ENCODE assay signal across 10 cellular contexts in genomic region chr1:115838426-115838804, GRCh38. TPM values are rescaled to one million over a fixed set of nuclear protein-coding genes. Genes with fewer than 3 reads are reported as not detected.
A peak's percentile ranks its signal among the peaks of the same experiment; 100 is the strongest.
DNase-seq lines count a peak whose midpoint lies in the region; ATAC-seq and TF ChIP-seq lines count a peak whose summit lies in the region.
"Had no signal": no experiment of that assay in that cellular context is flagged by ENCODE, and none has a peak within 500 bp of the region (broad histone marks: within the 10 kb centered on the region; RNA-seq: fewer than 3 reads in every experiment).

No MANE protein-coding gene starts in this region.

- intact Hi-C loops in lower leg skin (cut with DNase I; ENCODE audit: low total_unique reads): no loop called here

- no peak for TF ChIP-seq CTCF in lower leg skin (IDR thresholded peaks at IDR 0.05)

- WGBS in lower leg skin, 2 donors: 1 to 2% methylated on average over 26 to 43 of the region's 43 CpGs

- peak; percentile 11 for DNase-seq in NCI-H345 (lab: John Stamatoyannopoulos, UW)
- DNase-seq in NCI-H345 treated with DMSO at 0.1 percent for 48 hours (lab: John Stamatoyannopoulos, UW; ENCODE audit: unreplicated experiment): no peak
- DNase-seq in caudate nucleus (lab: John Stamatoyannopoulos, UW): peak in 19 of 61 donors; percentile 3 to 67 (median 44)
- no peak for DNase-seq in lower leg skin (ENCODE audit: low spot score in 2 of 2)
- no peak for DNase-seq in NCI-H2171 treated with DMSO at 0.1 percent for 48 hours (lab: John Stamatoyannopoulos, UW)
- DNase-seq in HPDE6-E6E7 (ENCODE audit: extremely low spot score): no peak
- DNase-seq: NCI-H1436 had no signal

- peak overlapping the region; percentile 4 for H3K4me3 ChIP-seq in lower leg skin (ENCODE audit: low read depth, poor library complexity, severe bottlenecking)

- no peak for ATAC-seq in GM18867 (IDR thresholded peaks at IDR 0.05; ENCODE audit: unreplicated experiment)

- no peak for TF ChIP-seq POLR2A in lower leg skin (IDR thresholded peaks at IDR 0.05)

- peak overlapping the region; percentile 83 for H3K27ac ChIP-seq in caudate nucleus (ENCODE audit: low read depth, low read length)
- H3K27ac ChIP-seq in temporal lobe (ENCODE audit: low read depth, low read length): peak overlapping the region; percentile 45

RNA-seq across cellular contexts. Expression of gene NHLH2, which starts 2.5 kb away (rescaled TPM):
- total RNA-seq in lower leg skin (under 1 TPM; 0.25 to 0.88 (median 0.47) TPM), temporal lobe (0.74 TPM)
- total RNA-seq: mononuclear cell had no signal
